8 cellular contexts compared by ENCODE assay signal in genomic region chr1:9825101-9826074, GRCh38. TPM values are rescaled to one million over a fixed set of nuclear protein-coding genes. Genes with fewer than 3 reads are reported as not detected.
A peak's percentile ranks its signal among the peaks of the same experiment; 100 is the strongest.
DNase-seq lines count a peak whose midpoint lies in the region; ATAC-seq and TF ChIP-seq lines count a peak whose summit lies in the region.

No MANE protein-coding gene starts in this region.

- H3K36me3 ChIP-seq in DND-41 (ENCODE audit: insufficient read depth, low read length): peaks cover 11% of the 10 kb centered on the region
- no peaks in the 10 kb centered on the region for H3K36me3 ChIP-seq in kidney epithelial cell (ENCODE audit: control insufficient read depth, insufficient read depth, low read length)

- H3K4me3 ChIP-seq in DND-41 (ENCODE audit: low read depth in 1 of 2, low read length in 2 of 2) (no peak overlapping the region), kidney epithelial cell (ENCODE audit: low read depth, low read length) (no peak overlapping the region)

- DNase-seq in DND-41 (peak; percentile 18), M059J (ENCODE audit: low read depth) (peak; percentile 97), T1000 (lab: John Stamatoyannopoulos, UW) (peak; percentile 79), cerebellar cortex (ENCODE audit: low spot score) (peak; percentile 76), kidney epithelial cell (ENCODE audit: low read depth) (peak; percentile 90)
- DNase-seq in stimulated activated CD8-positive, alpha-beta memory T cell treated with anti-CD3 and anti-CD28 coated beads, Interleukin-12 subunit alpha, Interleukin-12 subunit beta, amount 100 ng/mL, for 4 hours (ENCODE audit: low read depth): peak; percentile 24

- peak overlapping the region; percentile 19; the same call in 1 of the 2 replicates for H2AFZ ChIP-seq in DND-41 (ENCODE audit: low read depth, low read length)

- no peak for ATAC-seq in DND-41 (ENCODE audit: insufficient read depth, low read depth)
- no peak for ATAC-seq in GM19397 (IDR thresholded peaks at IDR 0.05; ENCODE audit: unreplicated experiment)
- no peak for ATAC-seq in GM18502 (IDR thresholded peaks at IDR 0.05; ENCODE audit: poor library complexity, unreplicated experiment)

- TF ChIP-seq CTCF in DND-41 (IDR thresholded peaks at IDR 0.05; ENCODE audit: borderline replicate concordance, extremely low read depth, low read length, poor library complexity, severe bottlenecking): no peak
- no peak for TF ChIP-seq CTCF in kidney epithelial cell (IDR thresholded peaks at IDR 0.05; ENCODE audit: insufficient read depth, low read length, poor library complexity, severe bottlenecking)

- no peak overlapping the region for H3K4me2 ChIP-seq in DND-41 (ENCODE audit: insufficient read depth, low read length)

- H3K79me2 ChIP-seq in DND-41 (ENCODE audit: insufficient read depth, low read length): peaks cover 30% of the 10 kb centered on the region

- H3K27me3 ChIP-seq in DND-41 (ENCODE audit: insufficient read depth, low read length, poor library complexity) (no peaks in the 10 kb centered on the region), kidney epithelial cell (ENCODE audit: control insufficient read depth, insufficient read depth, low read length) (no peaks in the 10 kb centered on the region)

- no peaks in the 10 kb centered on the region for H3K9me3 ChIP-seq in DND-41 (ENCODE audit: insufficient read depth, low read length, severe bottlenecking)

- H3K27ac ChIP-seq in DND-41 (ENCODE audit: low read length): no peak overlapping the region

- H4K20me1 ChIP-seq in DND-41 (ENCODE audit: insufficient read depth, low read length): peaks cover 23% of the 10 kb centered on the region

- H3K4me1 ChIP-seq in DND-41 (ENCODE audit: insufficient read depth, low read length): peaks cover 38% of the 10 kb centered on the region

- H3K9ac ChIP-seq in DND-41 (ENCODE audit: low read depth, low read length): no peak overlapping the region

RNA-seq across cellular contexts. Expression of gene CLSTN1, which starts 1.6 kb away (rescaled TPM):
- 58.6 and 97.5 TPM in 2 replicates for total RNA-seq in M059J (2014; rRNA removed; shearing (Covaris generic))
- total RNA-seq in kidney epithelial cell: 115 TPM in 2 replicates

Comparison
In these comparisons a context has a peak if more than half of its experiments do, and no peak if none do; other contexts are left out.
1. DNase-seq: peak in every context shown above with its lines; median percentile 97 in M059J; 90 in kidney epithelial cell; 79 in T1000; 76 in cerebellar cortex; 24 in stimulated activated CD8-positive, alpha-beta memory T cell treated with anti-CD3 and anti-CD28 coated beads, Interleukin-12 subunit alpha, Interleukin-12 subunit beta, amount 100 ng/mL, for 4 hours; 18 in DND-41.